In genomic region chr11:110894224-110894623, GRCh38 we compare ENCODE assay signal across 15 cellular contexts.
"Had no signal": no experiment of that assay in that cellular context is flagged by ENCODE, and none has a peak within 500 bp of the region (broad histone marks: within the 10 kb centered on the region; RNA-seq: fewer than 3 reads in every experiment).

No MANE protein-coding gene starts in this region.

- H3K4me3 ChIP-seq: body of pancreas, lower lobe of right lung had no signal

- H3K9me3 ChIP-seq: body of pancreas, lower lobe of right lung had no signal

- H3K36me3 ChIP-seq: lower lobe of right lung had no signal

- H3K27ac ChIP-seq: body of pancreas, lower lobe of right lung had no signal

- H3K36me3 Mint-ChIP-seq: activated naive CD8-positive, alpha-beta T cell; stimulated activated naive B cell treated with anti-CD40 and anti-IgM and Interleukin-4, amounts not matched to agents 10 μg/mL and 1 μg/mL and 100 μg/mL, for 72 hours had no signal

- H3K27me3 Mint-ChIP-seq: activated naive CD8-positive, alpha-beta T cell had no signal

- H3K4me1 Mint-ChIP-seq: nephron progenitor cell; stimulated activated naive B cell treated with anti-CD40 and anti-IgM and Interleukin-4, amounts not matched to agents 10 μg/mL and 1 μg/mL and 100 μg/mL, for 72 hours had no signal

- H3K4me1 ChIP-seq: body of pancreas, lower lobe of right lung had no signal

- H3K9me3 Mint-ChIP-seq: activated T-helper 1 cell treated with anti-CD3 and anti-CD28 coated beads, Interleukin-12 subunit alpha, Interleukin-12 subunit beta, Interleukin-2, Interleukin-4 antibody, amounts not matched to agents 30 ng/mL and 10 ng/mL and 1 ng/mL, durations not matched to agents 14 hours and 24 hours and 36 hours; effector memory CD8-positive, alpha-beta T cell; stimulated activated naive B cell treated with anti-CD40 and anti-IgM and Interleukin-4, amounts not matched to agents 10 μg/mL and 1 μg/mL and 100 μg/mL, for 72 hours had no signal

- DNase-seq: activated CD4-positive, alpha-beta T cell treated with anti-CD3 and anti-CD28 coated beads, Interleukin-2, amount 50 U/mL, for 48 hours; activated gamma-delta T cell treated with Interleukin-2 at 50 U/mL for 16 hours; activated T-cell treated with anti-CD3 and anti-CD28 coated beads for 4 hours; amygdala; body of pancreas; effector memory CD8-positive, alpha-beta T cell; foreskin fibroblast; lower lobe of right lung; nephron progenitor cell; retina; stimulated activated naive B cell treated with anti-CD40 and anti-IgM and Interleukin-4, amounts not matched to agents 10 μg/mL and 1 μg/mL and 100 μg/mL, for 72 hours; T-helper 1 cell; T-helper 9 cell had no signal

- H3K4me3 Mint-ChIP-seq: activated naive CD8-positive, alpha-beta T cell; activated T-helper 1 cell treated with anti-CD3 and anti-CD28 coated beads, Interleukin-12 subunit alpha, Interleukin-12 subunit beta, Interleukin-2, Interleukin-4 antibody, amounts not matched to agents 30 ng/mL and 10 ng/mL and 1 ng/mL, durations not matched to agents 14 hours and 24 hours and 36 hours; effector memory CD8-positive, alpha-beta T cell; nephron progenitor cell; stimulated activated naive B cell treated with anti-CD40 and anti-IgM and Interleukin-4, amounts not matched to agents 10 μg/mL and 1 μg/mL and 100 μg/mL, for 72 hours had no signal

- H3K27me3 ChIP-seq: body of pancreas had no signal

- H3K27ac Mint-ChIP-seq: activated naive CD8-positive, alpha-beta T cell; activated T-helper 1 cell treated with anti-CD3 and anti-CD28 coated beads, Interleukin-12 subunit alpha, Interleukin-12 subunit beta, Interleukin-2, Interleukin-4 antibody, amounts not matched to agents 30 ng/mL and 10 ng/mL and 1 ng/mL, durations not matched to agents 14 hours and 24 hours and 36 hours; effector memory CD8-positive, alpha-beta T cell; nephron progenitor cell; stimulated activated naive B cell treated with anti-CD40 and anti-IgM and Interleukin-4, amounts not matched to agents 10 μg/mL and 1 μg/mL and 100 μg/mL, for 72 hours had no signal
